7 cellular contexts compared by ENCODE assay signal in genomic region chr1:181247-182216, GRCh38.
DNase-seq lines count a peak whose midpoint lies in the region; FAIRE-seq and TF ChIP-seq lines count a peak whose summit lies in the region.
"Not testable (repeated sequence)": the region's sequence is repeated elsewhere in the genome, so short reads cannot be mapped to it uniquely, and the experiment has no call there.

No MANE protein-coding gene starts in this region.

- not testable (repeated sequence) for H4K20me1 ChIP-seq in PC-9 (ENCODE audit: insufficient read depth)

- CTCF ChIA-PET in PC-9 (lab: Charles Lee): not testable (repeated sequence)

- H3K27me3 ChIP-seq in PC-9 (ENCODE audit: insufficient read depth, low read depth): not testable (repeated sequence)

- peak; percentile 25 for DNase-seq in GM12891 (ENCODE audit: insufficient read length, low spot score)
- DNase-seq in PC-9: peak in 1 of 2 experiments; percentile 17
- DNase-seq in activated CD8-positive, alpha-beta memory T cell treated with anti-CD3 and anti-CD28 coated beads for 24 hours: peak; percentile 71
- DNase-seq in brain pericyte (ENCODE audit: low read depth, low spot score): peak; percentile 11
- DNase-seq in glomerular visceral epithelial cell (ENCODE audit: extremely low spot score): peak; percentile 67
- DNase-seq in middle frontal gyrus (ENCODE audit: extremely low spot score, low spot score): peak; percentile 3
- DNase-seq in stimulated activated CD4-positive, alpha-beta T cell treated with anti-CD3 and anti-CD28 coated beads, Interleukin-15, amount 100 ng/mL, for 1 hour (ENCODE audit: low read depth in 1 of 2, low spot score in 1 of 2): peak; percentile 22 to 32

- H3K4me1 ChIP-seq in PC-9 (replicated peaks; ENCODE audit: insufficient read depth): not testable (repeated sequence)

- not testable (repeated sequence) for BruUV-seq in PC-9 (replicated peaks; lab: Mats Ljungman, UMichigan)

- not testable (repeated sequence) for H3K4me2 ChIP-seq in PC-9

- POLR2A ChIA-PET in PC-9 (lab: Charles Lee; ENCODE audit: unreplicated experiment): not testable (repeated sequence)

- H3K79me2 ChIP-seq in PC-9 (ENCODE audit: low read depth): not testable (repeated sequence)

- H3F3A ChIP-seq in PC-9 (ENCODE audit: insufficient read depth, low read depth): not testable (repeated sequence)

- intact Hi-C loops in PC-9 (cut with micrococcal nuclease; ENCODE audit: unreplicated experiment): not testable (repeated sequence)

- not testable (repeated sequence) for H2AFZ ChIP-seq in PC-9

- H3K9me2 ChIP-seq in PC-9 (ENCODE audit: insufficient read depth): not testable (repeated sequence)

- 0 out of 2 replicates have a peak, but pooled peaks have one; percentile 24 for TF ChIP-seq CTCF in PC-9 (conservative IDR thresholded peaks at IDR 0.05)

- H3K36me3 ChIP-seq in PC-9 (ENCODE audit: low read depth): not testable (repeated sequence)

- not testable (repeated sequence) for TF ChIP-seq POLR2A in GM12891 (IDR thresholded peaks at IDR 0.05; ENCODE audit: low read depth, low read length)

- not testable (repeated sequence) for H3K27ac ChIP-seq in PC-9

- not testable (repeated sequence) for H3K4me3 ChIP-seq in PC-9

- H3K9me3 ChIP-seq in PC-9 (ENCODE audit: insufficient read depth, low read depth): not testable (repeated sequence)

- FAIRE-seq in GM12891 (lab: Jason Lieb, UNC): not testable (repeated sequence)
